In genomic region chr18:51196811-51197660, GRCh38 we compare ENCODE assay signal across 7 cellular contexts. TPM values are rescaled to one million over a fixed set of nuclear protein-coding genes. Genes with fewer than 3 reads are reported as not detected.
DNase-seq lines count a peak whose midpoint lies in the region; ATAC-seq and TF ChIP-seq lines count a peak whose summit lies in the region.

No MANE protein-coding gene starts in this region.

- no peak for DNase-seq in GM12864 (ENCODE audit: low read depth)
- peak; percentile 47 for DNase-seq in GM23338 (ENCODE audit: low spot score)
- peak; percentile 56 for DNase-seq in MG63
- DNase-seq in activated CD4-positive, alpha-beta T cell treated with anti-CD3 and anti-CD28 coated beads, Interleukin-2, amount 10 ng/mL, durations not matched to agents 7 days and 5 days, result peak; percentile 44
- DNase-seq in epithelial cell of esophagus (ENCODE audit: low read depth), result peak; percentile 58
- peak; percentile 62 to 83 (median 76) for DNase-seq in mucosa of descending colon
- peak; percentile 34 for DNase-seq in testis

- TF ChIP-seq POLR2A in testis (IDR thresholded peaks at IDR 0.05), result peak; percentile 68

- H3K4me1 Mint-ChIP-seq in GM23338, result peaks cover 30% of the 10 kb centered on the region
- peaks cover 29% of the 10 kb centered on the region for H3K4me1 Mint-ChIP-seq in activated CD4-positive, alpha-beta T cell treated with anti-CD3 and anti-CD28 coated beads, Interleukin-2, amount 10 ng/mL, durations not matched to agents 7 days and 5 days

- POLR2A ChIA-PET in activated CD4-positive, alpha-beta T cell treated with anti-CD3 and anti-CD28 coated beads, Interleukin-2, amount 10 ng/mL, durations not matched to agents 7 days and 5 days (lab: Charles Lee), result interaction anchor here (0.6 to 1.1 kb wide), 5 partner anchors 9 to 318 kb away, joined by 3 to 6 read pairs (median 5); partner anchors contain the start of gene ME2

- no peaks in the 10 kb centered on the region for H3F3A ChIP-seq in GM23338 (replicated peaks; ENCODE audit: low read depth)

- H4K20me1 ChIP-seq in GM23338 (replicated peaks; ENCODE audit: insufficient read depth), result peaks cover 19% of the 10 kb centered on the region

- no peaks in the 10 kb centered on the region for H3K36me3 ChIP-seq in GM23338 (ENCODE audit: insufficient read depth)
- H3K36me3 ChIP-seq in MG63, result no peaks in the 10 kb centered on the region; the same call in 1 of the 2 replicates
- no peaks in the 10 kb centered on the region for H3K36me3 ChIP-seq in mucosa of descending colon (ENCODE audit: low read depth)
- H3K36me3 ChIP-seq in testis (ENCODE audit: low read depth, missing control alignments), result no peaks in the 10 kb centered on the region

- H3K27me3 ChIP-seq in GM23338 (ENCODE audit: insufficient read depth) (no peaks in the 10 kb centered on the region), MG63 (no peaks in the 10 kb centered on the region), testis (no peaks in the 10 kb centered on the region)

- no peak overlapping the region for H2AFZ ChIP-seq in GM23338

- 0 to 1% methylated on average over 12 to 83 of the region's 102 CpGs for WGBS in testis, 2 donors

- H3K9me3 Mint-ChIP-seq in GM23338, result peaks cover 10% of the 10 kb centered on the region; the same call in 2 of the 3 replicates
- no peaks in the 10 kb centered on the region for H3K9me3 Mint-ChIP-seq in activated CD4-positive, alpha-beta T cell treated with anti-CD3 and anti-CD28 coated beads, Interleukin-2, amount 10 ng/mL, durations not matched to agents 7 days and 5 days

- intact Hi-C loops in mucosa of descending colon (cut with DNase I, micrococcal nuclease) (no loop called here), testis (cut with DNase I; ENCODE audit: low total_unique reads) (no loop called here)

- peaks cover 9% of the 10 kb centered on the region for H3K27me3 Mint-ChIP-seq in GM23338 (ENCODE audit: insufficient read depth, low read depth, poor library complexity)
- no peaks in the 10 kb centered on the region for H3K27me3 Mint-ChIP-seq in activated CD4-positive, alpha-beta T cell treated with anti-CD3 and anti-CD28 coated beads, Interleukin-2, amount 10 ng/mL, durations not matched to agents 7 days and 5 days

- TF ChIP-seq CTCF in GM12864 (IDR thresholded peaks at IDR 0.05; ENCODE audit: low read depth, low read length, missing control alignments) (no peak), GM23338 (conservative IDR thresholded peaks at IDR 0.05; ENCODE audit: low read depth in 2 of 2) (no peak), epithelial cell of esophagus (IDR thresholded peaks at IDR 0.05; ENCODE audit: insufficient read depth, low read depth, low read length, missing control alignments) (no peak), mucosa of descending colon (IDR thresholded peaks at IDR 0.05) (no peak), testis (IDR thresholded peaks at IDR 0.05) (no peak)

- H3K27ac ChIP-seq in GM23338 (ENCODE audit: low read depth), result no peak overlapping the region
- peak overlapping the region; percentile 98 to 99 for H3K27ac ChIP-seq in testis

- no peaks in the 10 kb centered on the region for H3K9me3 ChIP-seq in MG63
- no peaks in the 10 kb centered on the region for H3K9me3 ChIP-seq in mucosa of descending colon
- no peaks in the 10 kb centered on the region for H3K9me3 ChIP-seq in testis

- ATAC-seq in GM23338 (peak; percentile 67), mucosa of descending colon (peak; percentile 32)

- H3K27ac Mint-ChIP-seq in GM23338, result no peak overlapping the region; the same call in 1 of the 2 replicates
- H3K27ac Mint-ChIP-seq in activated CD4-positive, alpha-beta T cell treated with anti-CD3 and anti-CD28 coated beads, Interleukin-2, amount 10 ng/mL, durations not matched to agents 7 days and 5 days, result peak overlapping the region; percentile 96

- CTCF ChIA-PET in activated CD4-positive, alpha-beta T cell treated with anti-CD3 and anti-CD28 coated beads, Interleukin-2, amount 10 ng/mL, durations not matched to agents 7 days and 5 days (lab: Charles Lee), result interaction anchor here (0.6 to 3.4 kb wide), 7 partner anchors 9 to 149 kb away, joined by 3 to 24 read pairs (median 5); no protein-coding TSS in a partner anchor

- H3K79me2 ChIP-seq in GM23338 (replicated peaks; ENCODE audit: insufficient read depth), result peaks cover 47% of the 10 kb centered on the region

- H3K4me2 ChIP-seq in GM23338, result peak overlapping the region; percentile 87

- H3K4me3 ChIP-seq in GM12864 (ENCODE audit: low read depth, low read length) (peak overlapping the region; percentile 85), GM23338 (peak overlapping the region; percentile 75), MG63 (peak overlapping the region; percentile 67), epithelial cell of esophagus (ENCODE audit: low read length) (peak overlapping the region; percentile 97), mucosa of descending colon (peak overlapping the region; percentile 71), testis (peak overlapping the region; percentile 84 to 90)

- H3K4me3 Mint-ChIP-seq in GM23338, result peak overlapping the region; percentile 97
- H3K4me3 Mint-ChIP-seq in activated CD4-positive, alpha-beta T cell treated with anti-CD3 and anti-CD28 coated beads, Interleukin-2, amount 10 ng/mL, durations not matched to agents 7 days and 5 days, result peak overlapping the region; percentile 90

- peaks cover 32% of the 10 kb centered on the region for H3K36me3 Mint-ChIP-seq in GM23338 (ENCODE audit: low read depth)
- H3K36me3 Mint-ChIP-seq in activated CD4-positive, alpha-beta T cell treated with anti-CD3 and anti-CD28 coated beads, Interleukin-2, amount 10 ng/mL, durations not matched to agents 7 days and 5 days (ENCODE audit: low read depth), result peaks cover 19% of the 10 kb centered on the region

- H3K9me2 ChIP-seq in GM23338 (ENCODE audit: insufficient read depth), result no peaks in the 10 kb centered on the region

- peaks cover 25% of the 10 kb centered on the region for H3K4me1 ChIP-seq in GM23338 (ENCODE audit: insufficient read depth)
- peaks cover 5% of the 10 kb centered on the region for H3K4me1 ChIP-seq in mucosa of descending colon (ENCODE audit: low read depth)
- peaks cover 22% of the 10 kb centered on the region for H3K4me1 ChIP-seq in testis

TF ChIP-seq in GM23338, 12 proteins besides CTCF, POLR2A, EP300 and RAD21 (continues in another document):
- TF ChIP-seq CREB1 (CRISPR knock-in tag; IDR thresholded peaks at IDR 0.05; ENCODE audit: low read depth), result no peak

RNA-seq across cellular contexts. Expression of gene MEX3C, which starts 0.4 kb away (rescaled TPM):
- total RNA-seq in GM23338 (2014; rRNA removed; shearing (Covaris generic)), result 109 and 118 TPM in 2 replicates
- polyA plus RNA-seq in GM23338 (2016; fragmentation: Nextera tagmentation; extraction: Ambion mirVana), result 28.8 and 30.9 TPM in 2 replicates
- 18.2 and 25.7 TPM in 2 replicates for total RNA-seq in MG63 (2014; rRNA removed; shearing (Covaris generic); ENCODE audit: low replicate concordance)
- 10 to 100 TPM; 49.6 to 58.2 TPM for total RNA-seq in activated CD4-positive, alpha-beta T cell treated with anti-CD3 and anti-CD28 coated beads, Interleukin-2, amount 10 ng/mL, durations not matched to agents 7 days and 5 days
- total RNA-seq in mucosa of descending colon, result 10 to 100 TPM; 20.8 to 30.1 (median 27.0) TPM
- total RNA-seq in testis, result 100 to 1,000 TPM in 1 of 2 donors, 10 to 100 TPM in 1; 97.2 to 161 TPM
- 254 TPM for polyA plus RNA-seq in testis (ENCODE audit: insufficient read depth, low read depth, low replicate concordance)
